Comparison of ENCODE assay signal across 1 cellular context in genomic region chr1:19646366-19646765, GRCh38.
TF ChIP-seq lines count a peak whose summit lies in the region.

No MANE protein-coding gene starts in this region.

TF ChIP-seq in GM12878, 131 proteins besides CTCF, POLR2A, EP300 and RAD21:
- TF ChIP-seq MAX (IDR thresholded peaks at IDR 0.05; ENCODE audit: low read depth, low read length) (no peak), SUPT20H (IDR thresholded peaks at IDR 0.05; ENCODE audit: borderline replicate concordance, control insufficient read depth, low read depth, low read length) (no peak), CREM (IDR thresholded peaks at IDR 0.05; ENCODE audit: low read depth) (no peak), NRF1 (conservative IDR thresholded peaks at IDR 0.05; ENCODE audit: low read depth, low read length) (no peak), EED (IDR thresholded peaks at IDR 0.05; ENCODE audit: low read depth) (no peak), KAT2A (conservative IDR thresholded peaks at IDR 0.05; ENCODE audit: control insufficient read depth, low read depth, low read length) (no peak), RAD51 (IDR thresholded peaks at IDR 0.05) (no peak), ZBTB4 (CRISPR knock-in tag; IDR thresholded peaks at IDR 0.05) (no peak), FOS (IDR thresholded peaks at IDR 0.05; ENCODE audit: borderline replicate concordance, extremely low read depth, insufficient read length) (no peak), ZSCAN29 (IDR thresholded peaks at IDR 0.05) (no peak), EZH2 (IDR thresholded peaks at IDR 0.05; ENCODE audit: borderline replicate concordance, control insufficient read depth, low read depth, low read length) (no peak), HDAC6 (IDR thresholded peaks at IDR 0.05; ENCODE audit: unreplicated experiment) (no peak), ATF7 (IDR thresholded peaks at IDR 0.05; ENCODE audit: low read depth) (no peak), MEF2B (IDR thresholded peaks at IDR 0.05; ENCODE audit: partially characterized antibody, poor library complexity, severe bottlenecking) (no peak), CBX3 (IDR thresholded peaks at IDR 0.05; ENCODE audit: borderline replicate concordance, low read depth) (no peak), MXI1 (IDR thresholded peaks at IDR 0.05; ENCODE audit: low read depth, low read length) (no peak), PAX8 (IDR thresholded peaks at IDR 0.05) (no peak), HDGF (IDR thresholded peaks at IDR 0.05) (no peak), SIN3A (IDR thresholded peaks at IDR 0.05; ENCODE audit: low read depth, low read length) (no peak)
- TF ChIP-seq, protein P1, sequence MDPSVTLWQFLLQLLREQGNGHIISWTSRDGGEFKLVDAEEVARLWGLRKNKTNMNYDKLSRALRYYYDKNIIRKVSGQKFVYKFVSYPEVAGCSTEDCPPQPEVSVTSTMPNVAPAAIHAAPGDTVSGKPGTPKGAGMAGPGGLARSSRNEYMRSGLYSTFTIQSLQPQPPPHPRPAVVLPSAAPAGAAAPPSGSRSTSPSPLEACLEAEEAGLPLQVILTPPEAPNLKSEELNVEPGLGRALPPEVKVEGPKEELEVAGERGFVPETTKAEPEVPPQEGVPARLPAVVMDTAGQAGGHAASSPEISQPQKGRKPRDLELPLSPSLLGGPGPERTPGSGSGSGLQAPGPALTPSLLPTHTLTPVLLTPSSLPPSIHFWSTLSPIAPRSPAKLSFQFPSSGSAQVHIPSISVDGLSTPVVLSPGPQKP (IDR thresholded peaks at IDR 0.05; ENCODE audit: low read depth, low read length): no peak
